18 cellular contexts compared by ENCODE assay signal in genomic region chr1:1129309-1129708, GRCh38. TPM values are rescaled to one million over a fixed set of nuclear protein-coding genes. Genes with fewer than 3 reads are reported as not detected.
DNase-seq lines count a peak whose midpoint lies in the region; ATAC-seq and TF ChIP-seq lines count a peak whose summit lies in the region.
"Had no signal": no experiment of that assay in that cellular context is flagged by ENCODE, and none has a peak within 500 bp of the region (broad histone marks: within the 10 kb centered on the region; RNA-seq: fewer than 3 reads in every experiment).

No MANE protein-coding gene starts in this region.

- no peak overlapping the region for H2BK20ac ChIP-seq in IMR-90 (ENCODE audit: low read depth, low read length)

- no peak overlapping the region for H3K4ac ChIP-seq in IMR-90 (ENCODE audit: low read depth, low read length)

- H3K23ac ChIP-seq in IMR-90 (ENCODE audit: low read depth, low read length) = no peak overlapping the region

- dilution Hi-C loops in IMR-90 (cut with HindIII; ENCODE audit: low sequenced_read_pairs, unreplicated experiment) = no loop called here

- no peak overlapping the region for H3K18ac ChIP-seq in IMR-90 (ENCODE audit: low read depth, low read length)

- peaks cover 14% of the 10 kb centered on the region for H3K4me1 Mint-ChIP-seq in glutamatergic neuron (ENCODE audit: low read depth, unreplicated experiment)
- H3K4me1 Mint-ChIP-seq in stimulated activated naive B cell treated with anti-CD40 and anti-IgM and Interleukin-4, amounts not matched to agents 10 μg/mL and 1 μg/mL and 100 μg/mL, for 72 hours = peaks cover 6 to 24% of the 10 kb centered on the region in 2 donors

- H3K27ac Mint-ChIP-seq in glutamatergic neuron (ENCODE audit: unreplicated experiment) = no peak overlapping the region
- H3K27ac Mint-ChIP-seq in stimulated activated naive B cell treated with anti-CD40 and anti-IgM and Interleukin-4, amounts not matched to agents 10 μg/mL and 1 μg/mL and 100 μg/mL, for 72 hours = no peak overlapping the region

- DNase-seq in IMR-90 (no peak), glutamatergic neuron (no peak), retina (peak; percentile 1), AML-193 (lab: John Stamatoyannopoulos, UW) (no peak)
- no peak for DNase-seq in stimulated activated naive B cell treated with anti-CD40 and anti-IgM and Interleukin-4, amounts not matched to agents 10 μg/mL and 1 μg/mL and 100 μg/mL, for 72 hours
- no peak for DNase-seq in stimulated activated CD4-positive, alpha-beta T cell treated with anti-CD3 and anti-CD28 coated beads, Interleukin-2, amount 100 ng/mL, for 48 hours
- no peak for DNase-seq in central memory CD4-positive, alpha-beta T cell
- DNase-seq: DMS79, GOT3, NCI-H1048, NCI-H146, NCI-H345, NCI-H526 treated with DMSO at 0.1 percent for 48 hours, RPMI8226 had no signal

- no peak for ATAC-seq in IMR-90 (ENCODE audit: low read depth)
- ATAC-seq in stimulated activated naive B cell treated with anti-CD40 and anti-IgM and Interleukin-4, amounts not matched to agents 10 μg/mL and 1 μg/mL and 100 μg/mL, for 72 hours (replicated peaks) = no peak
- ATAC-seq: A549 had no signal

- CTCF ChIA-PET in IMR-90 (lab: Yijun Ruan, JAX) = no interaction called here

- H3K4me2 ChIP-seq in IMR-90 (ENCODE audit: low read depth, low read length) = no peak overlapping the region
- H3K4me2 ChIP-seq: A549 had no signal

- no peak overlapping the region for H3K9ac ChIP-seq in IMR-90 (ENCODE audit: low read depth, low read length)
- H3K9ac ChIP-seq in mucosa of stomach (ENCODE audit: low read length) = peak overlapping the region; percentile 85

- no peak for TF ChIP-seq POLR2A in IMR-90 (IDR thresholded peaks at IDR 0.05; ENCODE audit: low read depth, low read length)

- H3K27me3 Mint-ChIP-seq in glutamatergic neuron (ENCODE audit: unreplicated experiment) = peaks cover 13% of the 10 kb centered on the region
- no peaks in the 10 kb centered on the region for H3K27me3 Mint-ChIP-seq in stimulated activated naive B cell treated with anti-CD40 and anti-IgM and Interleukin-4, amounts not matched to agents 10 μg/mL and 1 μg/mL and 100 μg/mL, for 72 hours

- in situ Hi-C loops in IMR-90 (cut with MboI; ENCODE audit: low sequenced_read_pairs) = no loop called here

- H3K27me3 ChIP-seq in IMR-90 (ENCODE audit: control insufficient read depth, insufficient read depth, low read length) (peaks cover 3% of the 10 kb centered on the region), mucosa of stomach (ENCODE audit: control insufficient read depth, insufficient read depth, low read length) (no peaks in the 10 kb centered on the region)

- 77% methylated on average over 8 of the region's 16 CpGs; no CpG with 5 or more reads in 1 of the 2 experiments for WGBS in IMR-90 (ENCODE audit: extremely low coverage in 2 of 2, insufficient read length in 1 of 2), 2 experiments

- no peak overlapping the region for H4K8ac ChIP-seq in IMR-90 (ENCODE audit: low read depth in 2 of 2, low read length in 2 of 2)

- no peak overlapping the region for H3K14ac ChIP-seq in IMR-90 (replicated peaks; ENCODE audit: low read depth, low read length)

- BruUV-seq in IMR-90 (replicated peaks; lab: Mats Ljungman, UMichigan) = no TSS peak

- POLR2A ChIA-PET in IMR-90 (lab: Charles Lee; ENCODE audit: unreplicated experiment) = no interaction called here

- H2AK5ac ChIP-seq in IMR-90 (ENCODE audit: low read depth, low read length) = no peak overlapping the region

- H3K36me3 ChIP-seq in IMR-90 (ENCODE audit: control insufficient read depth, insufficient read depth, low read length) (no peaks in the 10 kb centered on the region), mucosa of stomach (ENCODE audit: control insufficient read depth, insufficient read depth, low read length) (no peaks in the 10 kb centered on the region)

- H2AFZ ChIP-seq in IMR-90 (replicated peaks; ENCODE audit: low read length, poor library complexity) = peak overlapping the region; percentile 56

- H3K4me1 ChIP-seq in IMR-90 (ENCODE audit: control insufficient read depth, insufficient read depth, low read length) (no peaks in the 10 kb centered on the region), mucosa of stomach (ENCODE audit: control insufficient read depth, insufficient read depth, low read length) (peaks cover 62% of the 10 kb centered on the region)
- H3K4me1 ChIP-seq: A549 had no signal

- peaks cover 4% of the 10 kb centered on the region for H3K36me3 Mint-ChIP-seq in glutamatergic neuron (ENCODE audit: unreplicated experiment)
- H3K36me3 Mint-ChIP-seq in stimulated activated naive B cell treated with anti-CD40 and anti-IgM and Interleukin-4, amounts not matched to agents 10 μg/mL and 1 μg/mL and 100 μg/mL, for 72 hours = no peaks in the 10 kb centered on the region

- H4K91ac ChIP-seq in IMR-90 (ENCODE audit: insufficient read depth, low read depth, low read length) = no peak overlapping the region

- no peaks in the 10 kb centered on the region for H3K79me1 ChIP-seq in IMR-90 (ENCODE audit: low read depth in 1 of 2, low read length in 2 of 2)

- H3K27ac ChIP-seq in IMR-90 (ENCODE audit: insufficient read depth, low read length) = no peak overlapping the region
- H3K27ac ChIP-seq: A549 had no signal

- H3K56ac ChIP-seq in IMR-90 (ENCODE audit: extremely low read depth, insufficient read depth, low read length) = no peak overlapping the region

- H3K9me1 ChIP-seq in IMR-90 (ENCODE audit: insufficient read depth, low read length) = no peaks in the 10 kb centered on the region

- H2BK15ac ChIP-seq in IMR-90 (ENCODE audit: low read depth, low read length) = no peak overlapping the region

- no peaks in the 10 kb centered on the region for H3K9me3 ChIP-seq in IMR-90 (ENCODE audit: control insufficient read depth, insufficient read depth, low read length)
- no peaks in the 10 kb centered on the region for H3K9me3 ChIP-seq in mucosa of stomach (ENCODE audit: control insufficient read depth, low read length)
- H3K9me3 ChIP-seq: A549 had no signal

- TF ChIP-seq RAD21 in IMR-90 (IDR thresholded peaks at IDR 0.05; ENCODE audit: low read length) = no peak

- H3K9me3 Mint-ChIP-seq in glutamatergic neuron (ENCODE audit: unreplicated experiment) = no peaks in the 10 kb centered on the region
- no peaks in the 10 kb centered on the region for H3K9me3 Mint-ChIP-seq in stimulated activated naive B cell treated with anti-CD40 and anti-IgM and Interleukin-4, amounts not matched to agents 10 μg/mL and 1 μg/mL and 100 μg/mL, for 72 hours

- H4K5ac ChIP-seq in IMR-90 (ENCODE audit: low read depth, low read length) = no peak overlapping the region

- intact Hi-C loops in IMR-90 (cut with micrococcal nuclease) = no loop called here

- no peak overlapping the region for H3K4me3 ChIP-seq in IMR-90 (ENCODE audit: insufficient read depth, low read depth, low read length)
- peak overlapping the region; percentile 63 for H3K4me3 ChIP-seq in mucosa of stomach (ENCODE audit: low read length)
- H3K4me3 ChIP-seq: A549 had no signal

- peak overlapping the region; percentile 28 for H3K4me3 Mint-ChIP-seq in glutamatergic neuron (ENCODE audit: unreplicated experiment)
- H3K4me3 Mint-ChIP-seq in stimulated activated naive B cell treated with anti-CD40 and anti-IgM and Interleukin-4, amounts not matched to agents 10 μg/mL and 1 μg/mL and 100 μg/mL, for 72 hours = no peak overlapping the region

- no peak for TF ChIP-seq CTCF in IMR-90 (conservative IDR thresholded peaks at IDR 0.05; ENCODE audit: low read depth, low read length)
- no peak for TF ChIP-seq CTCF in glutamatergic neuron (IDR thresholded peaks at IDR 0.05; ENCODE audit: partially characterized antibody, unreplicated experiment)

- H4K20me1 ChIP-seq in IMR-90 (ENCODE audit: insufficient read depth, low read length) = no peaks in the 10 kb centered on the region

- H2BK5ac ChIP-seq in IMR-90 (ENCODE audit: low read depth, low read length, poor library complexity, severe bottlenecking) = no peak overlapping the region

- H2BK120ac ChIP-seq in IMR-90 (ENCODE audit: low read depth, low read length) = no peak overlapping the region

- H2AK9ac ChIP-seq in IMR-90 (replicated peaks; ENCODE audit: low read depth, low read length, poor library complexity) = no peak overlapping the region

TF ChIP-seq in IMR-90, 13 proteins besides CTCF, POLR2A, EP300 and RAD21:
- TF ChIP-seq USF2 (IDR thresholded peaks at IDR 0.05; ENCODE audit: low read depth, low read length) (no peak), NFE2L2 (IDR thresholded peaks at IDR 0.05; ENCODE audit: low read depth, low read length) (no peak), RCOR1 (IDR thresholded peaks at IDR 0.05; ENCODE audit: insufficient replicate concordance, low read length) (no peak), MAFK (IDR thresholded peaks at IDR 0.05; ENCODE audit: low read depth, low read length) (no peak), CEBPB (IDR thresholded peaks at IDR 0.05; ENCODE audit: low read depth, low read length) (no peak), BHLHE40 (IDR thresholded peaks at IDR 0.05; ENCODE audit: low read depth, low read length) (no peak), CHD1 (IDR thresholded peaks at IDR 0.05; ENCODE audit: low read depth, low read length) (no peak), MAZ (IDR thresholded peaks at IDR 0.05; ENCODE audit: borderline replicate concordance, low read depth, low read length) (no peak), RFX5 (IDR thresholded peaks at IDR 0.05; ENCODE audit: low read depth, low read length) (no peak)

RNA-seq across cellular contexts. Expression of gene C1orf159, which starts 13.4 kb away (rescaled TPM):
- total RNA-seq in IMR-90 (2012; rRNA removed) (2.5 and 2.9 TPM in 2 replicates), glutamatergic neuron (ENCODE audit: unreplicated experiment) (24.5 TPM)
- polyA plus RNA-seq in IMR-90 (2012; rRNA removed) = 12.6 and 15.5 TPM in 2 replicates
- polyA plus RNA-seq in IMR-90 (2012; cell fraction: cytosol; rRNA removed) = 8.0 and 11.2 TPM in 2 replicates
- 44.8 and 112 TPM in 2 replicates for polyA plus RNA-seq in IMR-90 (2012; cell fraction: nucleus; rRNA removed; ENCODE audit: low replicate concordance)

RNA-seq across cellular contexts. Expression of gene TTLL10, which starts 44.4 kb away (rescaled TPM):
- total RNA-seq in IMR-90 (2012; rRNA removed) (not detected in 2 replicates), glutamatergic neuron (ENCODE audit: unreplicated experiment) (not detected)
- polyA plus RNA-seq in IMR-90 (2012; rRNA removed) = not detected in 2 replicates
- polyA plus RNA-seq in IMR-90 (2012; cell fraction: cytosol; rRNA removed) = not detected in 2 replicates
- polyA plus RNA-seq in IMR-90 (2012; cell fraction: nucleus; rRNA removed; ENCODE audit: low replicate concordance) = not detected in 2 replicates
- total RNA-seq: G401, OCI-LY7 had no signal
- polyA plus RNA-seq: A549 had no signal

RNA-seq across cellular contexts. Expression of gene RNF223, which starts 55.2 kb away (rescaled TPM):
- total RNA-seq in IMR-90 (2012; rRNA removed) (not detected in 2 replicates), glutamatergic neuron (ENCODE audit: unreplicated experiment) (not detected)
- polyA plus RNA-seq in IMR-90 (2012; rRNA removed) = not detected in 2 replicates
- polyA plus RNA-seq in IMR-90 (2012; cell fraction: cytosol; rRNA removed) = not detected in 2 replicates
- not detected in 2 replicates for polyA plus RNA-seq in IMR-90 (2012; cell fraction: nucleus; rRNA removed; ENCODE audit: low replicate concordance)
- total RNA-seq: OCI-LY7 had no signal
